8 cellular contexts compared by ENCODE assay signal in genomic region chr21:33801424-33802405, GRCh38.
DNase-seq lines count a peak whose midpoint lies in the region; ATAC-seq, FAIRE-seq and TF ChIP-seq lines count a peak whose summit lies in the region.

No MANE protein-coding gene starts in this region.

- TF ChIP-seq CTCF in AG04449 (IDR thresholded peaks at IDR 0.05; ENCODE audit: insufficient read depth, low read length, missing control alignments) (no peak), KMS-11 (conservative IDR thresholded peaks at IDR 0.05; ENCODE audit: low read depth, low read length) (no peak)

- H3K36me3 ChIP-seq in KMS-11 (ENCODE audit: insufficient read depth): no peaks in the 10 kb centered on the region

- peaks cover 14% of the 10 kb centered on the region for H3K4me1 ChIP-seq in KMS-11 (ENCODE audit: low read depth, poor library complexity, severe bottlenecking)

- H2AFZ ChIP-seq in KMS-11 (ENCODE audit: low read depth): no peak overlapping the region

- H3K79me2 ChIP-seq in KMS-11 (ENCODE audit: insufficient read depth, low read depth): no peaks in the 10 kb centered on the region

- CTCF ChIA-PET in AG04449 (lab: Yijun Ruan, JAX): interaction anchor here (1.2 kb wide), 1 partner anchor 101 kb away, joined by 3 read pairs; no protein-coding TSS in a partner anchor

- peak overlapping the region; percentile 19; the same call in 1 of the 2 replicates for H3K4me2 ChIP-seq in KMS-11

- H3K4me3 ChIP-seq in AG04449 (ENCODE audit: low read depth, low read length): no peak overlapping the region
- no peak overlapping the region for H3K4me3 ChIP-seq in KMS-11 (IDR thresholded peaks at IDR 0.05; ENCODE audit: insufficient read depth, low read depth, low read length)

- H3K27ac ChIP-seq in KMS-11: no peak overlapping the region

- no peaks in the 10 kb centered on the region for H4K20me1 ChIP-seq in KMS-11 (ENCODE audit: insufficient read depth)

- FAIRE-seq in islet of Langerhans (lab: Jason Lieb, UNC): peak; percentile 92

- no peak for ATAC-seq in GM18519 (IDR thresholded peaks at IDR 0.05; ENCODE audit: low FRiP score, unreplicated experiment)

- no peaks in the 10 kb centered on the region for H3K27me3 ChIP-seq in KMS-11 (ENCODE audit: insufficient read depth, low read depth)

- POLR2A ChIA-PET in AG04449 (lab: Yijun Ruan, JAX): no interaction called here

- peak; percentile 24 for DNase-seq in AG04449 (ENCODE audit: low read depth, low spot score)
- DNase-seq in SHP77 (lab: John Stamatoyannopoulos, UW): peak; percentile 91
- no peak for DNase-seq in hippocampal formation (lab: John Stamatoyannopoulos, UW)
- DNase-seq in activated CD4-positive, CD25-positive, alpha-beta regulatory T cell treated with anti-CD3 and anti-CD28 coated beads, Interleukin-2, amount 50 U/mL, for 72 hours: no peak
- DNase-seq in hepatic stellate cell (ENCODE audit: low spot score): no peak

- H3K9ac ChIP-seq in KMS-11: no peak overlapping the region

Comparison
In these comparisons a context has a peak if more than half of its experiments do, and no peak if none do; other contexts are left out.
1. DNase-seq: peak in AG04449 (single experiment) and SHP77 (2 of 2); none in hippocampal formation (0 of 2), activated CD4-positive, CD25-positive, alpha-beta regulatory T cell treated with anti-CD3 and anti-CD28 coated beads, Interleukin-2, amount 50 U/mL, for 72 hours (single experiment) and hepatic stellate cell (single experiment).